ENCODE assay signal across 7 cellular contexts in the genomic region with DNA sequence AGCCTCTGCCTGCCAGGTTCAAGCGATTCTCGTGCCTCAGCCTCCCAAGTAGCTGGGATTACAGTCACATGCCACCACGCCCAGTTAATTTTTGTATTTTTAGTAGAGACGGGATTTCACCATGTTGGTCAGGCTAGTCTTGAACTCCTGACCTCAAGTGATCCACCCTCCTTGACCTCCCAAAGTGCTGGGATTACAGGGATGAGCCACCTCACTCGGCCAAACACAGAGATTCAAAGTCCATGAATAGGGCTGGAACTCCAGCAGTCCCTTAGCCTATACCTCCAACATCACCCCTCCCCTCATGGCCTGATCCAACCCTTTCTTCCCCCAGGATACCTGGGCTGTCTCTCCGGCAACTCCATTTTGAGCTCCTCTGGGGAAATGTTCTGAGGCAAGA. TPM values are rescaled to one million over a fixed set of nuclear protein-coding genes. Genes with fewer than 3 reads are reported as not detected.
DNase-seq lines count a peak whose midpoint lies in the region; ATAC-seq and TF ChIP-seq lines count a peak whose summit lies in the region.
"Not testable (repeated sequence)": the region's sequence is repeated elsewhere in the genome, so short reads cannot be mapped to it uniquely, and the experiment has no call there.
"Had no signal": no experiment of that assay in that cellular context is flagged by ENCODE, and none has a peak within 500 bp of the region (broad histone marks: within the 10 kb centered on the region; RNA-seq: fewer than 3 reads in every experiment).

No MANE protein-coding gene starts in this region.

- peak overlapping the region in 1 of 2 experiments; percentile 12; a peak in 1 of 4 replicates for H3K4me3 ChIP-seq in DND-41 (ENCODE audit: low read depth in 1 of 2, low read length in 2 of 2)

- H3K27me3 Mint-ChIP-seq in activated B cell treated with CpG ODN at 0.5 μM for 24 hours; activated T-cell treated with anti-CD3 and anti-CD28 coated beads, Interleukin-2, amount 50 U/mL, for 72 hours (ENCODE audit: low read depth); activated naive CD8-positive, alpha-beta T cell treated with anti-CD3 and anti-CD28 coated beads, Interleukin-2, amount 10 ng/mL, durations not matched to agents 7 days and 5 days; naive B cell: not testable (repeated sequence)

- H3K4me1 ChIP-seq in DND-41 (ENCODE audit: insufficient read depth, low read length) = peaks cover 35% of the 10 kb centered on the region

- peaks cover 57% of the 10 kb centered on the region for H3K36me3 ChIP-seq in DND-41 (ENCODE audit: insufficient read depth, low read length)

- H4K20me1 ChIP-seq in DND-41 (ENCODE audit: insufficient read depth, low read length) = peaks cover 27% of the 10 kb centered on the region

- not testable (repeated sequence) for H3K9me3 Mint-ChIP-seq in activated B cell treated with CpG ODN at 0.5 μM for 24 hours; activated T-cell treated with anti-CD3 and anti-CD28 coated beads, Interleukin-2, amount 50 U/mL, for 72 hours; activated naive CD8-positive, alpha-beta T cell treated with anti-CD3 and anti-CD28 coated beads, Interleukin-2, amount 10 ng/mL, durations not matched to agents 7 days and 5 days; naive B cell

- H3K27ac Mint-ChIP-seq in activated B cell treated with CpG ODN at 0.5 μM for 24 hours (peak overlapping the region; percentile 46), naive B cell (peak overlapping the region in 5 of 6 donors; percentile 37 to 86 (median 63))
- H3K27ac Mint-ChIP-seq in activated T-cell treated with anti-CD3 and anti-CD28 coated beads, Interleukin-2, amount 50 U/mL, for 72 hours = peak overlapping the region; percentile 7
- H3K27ac Mint-ChIP-seq in activated naive CD8-positive, alpha-beta T cell treated with anti-CD3 and anti-CD28 coated beads, Interleukin-2, amount 10 ng/mL, durations not matched to agents 7 days and 5 days = not testable (repeated sequence)

- intact Hi-C loops in activated B cell treated with CpG ODN at 0.5 μM for 24 hours (cut with micrococcal nuclease) = not testable (repeated sequence)

- DNase-seq in 8988T = peak; percentile 48
- DNase-seq in DND-41; activated B cell treated with CpG ODN at 0.5 μM for 24 hours; activated T-cell treated with anti-CD3 and anti-CD28 coated beads, Interleukin-2, amount 50 U/mL, for 72 hours; activated naive CD8-positive, alpha-beta T cell treated with anti-CD3 and anti-CD28 coated beads, Interleukin-2, amount 10 ng/mL, durations not matched to agents 7 days and 5 days; naive B cell: not testable (repeated sequence)

- 0 out of 2 replicates have a peak overlapping the region, but pooled peaks have one; percentile 9 for H3K9ac ChIP-seq in DND-41 (ENCODE audit: low read depth, low read length)

- H3K27me3 ChIP-seq in DND-41 (ENCODE audit: insufficient read depth, low read length, poor library complexity) = not testable (repeated sequence)

- peak overlapping the region; percentile 41 for H3K27ac ChIP-seq in DND-41 (ENCODE audit: low read length)

- not testable (repeated sequence) for H3K9me3 ChIP-seq in DND-41 (ENCODE audit: insufficient read depth, low read length, severe bottlenecking)

- TF ChIP-seq CTCF in DND-41 (IDR thresholded peaks at IDR 0.05; ENCODE audit: borderline replicate concordance, extremely low read depth, low read length, poor library complexity, severe bottlenecking); activated B cell treated with CpG ODN at 0.5 μM for 24 hours (IDR thresholded peaks at IDR 0.05): not testable (repeated sequence)

- CTCF ChIA-PET in activated B cell treated with CpG ODN at 0.5 μM for 24 hours (lab: Charles Lee) = interaction anchor here (1.5 kb wide), 1 partner anchor 210 kb away, joined by 5 read pairs; no protein-coding TSS in a partner anchor

- not testable (repeated sequence) for ATAC-seq in DND-41 (ENCODE audit: insufficient read depth, low read depth); activated B cell treated with CpG ODN at 0.5 μM for 24 hours (ENCODE audit: low read depth); activated T-cell treated with anti-CD3 and anti-CD28 coated beads, Interleukin-2, amount 50 U/mL, for 72 hours (replicated peaks in 1 of 2); activated naive CD8-positive, alpha-beta T cell treated with anti-CD3 and anti-CD28 coated beads, Interleukin-2, amount 10 ng/mL, durations not matched to agents 7 days and 5 days (ENCODE audit: low read depth); naive B cell (ENCODE audit: low read depth in 2 of 2)

- peak overlapping the region; percentile 50 for H3K4me2 ChIP-seq in DND-41 (ENCODE audit: insufficient read depth, low read length)

- POLR2A ChIA-PET in activated B cell treated with CpG ODN at 0.5 μM for 24 hours (lab: Charles Lee) = interaction anchor here (0.7 to 1.5 kb wide), 5 partner anchors 9 to 245 kb away, joined by 3 to 10 read pairs (median 4); partner anchors contain the start of genes PLEKHG2, RPS16 and SAMD4B
- POLR2A ChIA-PET in activated naive CD8-positive, alpha-beta T cell treated with anti-CD3 and anti-CD28 coated beads, Interleukin-2, amount 10 ng/mL, durations not matched to agents 7 days and 5 days (lab: Charles Lee) = interaction anchor here (1.1 kb wide), 1 partner anchor 9 kb away, joined by 3 read pairs; the partner anchor contains the start of gene SAMD4B

- H3K4me3 Mint-ChIP-seq in activated B cell treated with CpG ODN at 0.5 μM for 24 hours = not testable (repeated sequence)
- peak overlapping the region; percentile 39 to 64 for H3K4me3 Mint-ChIP-seq in activated T-cell treated with anti-CD3 and anti-CD28 coated beads, Interleukin-2, amount 50 U/mL, for 72 hours
- peak overlapping the region; percentile 60 for H3K4me3 Mint-ChIP-seq in activated naive CD8-positive, alpha-beta T cell treated with anti-CD3 and anti-CD28 coated beads, Interleukin-2, amount 10 ng/mL, durations not matched to agents 7 days and 5 days
- peak overlapping the region in 6 of 8 donors; percentile 8 to 98 (median 45) for H3K4me3 Mint-ChIP-seq in naive B cell

- H2AFZ ChIP-seq in DND-41 (ENCODE audit: low read depth, low read length) = not testable (repeated sequence)

- H3K36me3 Mint-ChIP-seq in activated B cell treated with CpG ODN at 0.5 μM for 24 hours (ENCODE audit: low read depth) (peaks cover 44% of the 10 kb centered on the region), naive B cell (peaks cover 0 to 11% of the 10 kb centered on the region in 2 donors)
- peaks cover 10 to 25% of the 10 kb centered on the region in 2 donors for H3K36me3 Mint-ChIP-seq in activated T-cell treated with anti-CD3 and anti-CD28 coated beads, Interleukin-2, amount 50 U/mL, for 72 hours (ENCODE audit: insufficient read depth in 2 of 2)
- peaks cover 31% of the 10 kb centered on the region for H3K36me3 Mint-ChIP-seq in activated naive CD8-positive, alpha-beta T cell treated with anti-CD3 and anti-CD28 coated beads, Interleukin-2, amount 10 ng/mL, durations not matched to agents 7 days and 5 days

- peaks cover 55% of the 10 kb centered on the region for H3K79me2 ChIP-seq in DND-41 (ENCODE audit: insufficient read depth, low read length)

- H3K4me1 Mint-ChIP-seq in activated B cell treated with CpG ODN at 0.5 μM for 24 hours (peaks cover 60% of the 10 kb centered on the region), naive B cell (peaks cover 40 to 80% (median 64%) of the 10 kb centered on the region in 3 donors)
- peaks cover 76% of the 10 kb centered on the region for H3K4me1 Mint-ChIP-seq in activated T-cell treated with anti-CD3 and anti-CD28 coated beads, Interleukin-2, amount 50 U/mL, for 72 hours (ENCODE audit: low read depth)
- H3K4me1 Mint-ChIP-seq in activated naive CD8-positive, alpha-beta T cell treated with anti-CD3 and anti-CD28 coated beads, Interleukin-2, amount 10 ng/mL, durations not matched to agents 7 days and 5 days = peaks cover 42% of the 10 kb centered on the region

RNA-seq across cellular contexts. Expression of gene GMFG, which starts 3.1 kb away (rescaled TPM):
- total RNA-seq in activated B cell treated with CpG ODN at 0.5 μM for 24 hours = 149 and 168 TPM in 2 replicates
- 100 to 1,000 TPM; 351 to 353 TPM for total RNA-seq in activated T-cell treated with anti-CD3 and anti-CD28 coated beads, Interleukin-2, amount 50 U/mL, for 72 hours
- 100 to 1,000 TPM; 428 to 433 TPM for total RNA-seq in activated naive CD8-positive, alpha-beta T cell treated with anti-CD3 and anti-CD28 coated beads, Interleukin-2, amount 10 ng/mL, durations not matched to agents 7 days and 5 days
- polyA plus RNA-seq in naive B cell (ENCODE audit: low read depth in 6 of 6) = 1,000 to 10,000 TPM in 1 of 6 donors, 100 to 1,000 TPM in 5; 750 to 1,029 (median 856) TPM
- total RNA-seq: H9 had no signal

RNA-seq across cellular contexts. Expression of gene SAMD4B, which starts 9.5 kb away (rescaled TPM):
- 53.0 and 60.7 TPM in 2 replicates for total RNA-seq in activated B cell treated with CpG ODN at 0.5 μM for 24 hours
- total RNA-seq in activated T-cell treated with anti-CD3 and anti-CD28 coated beads, Interleukin-2, amount 50 U/mL, for 72 hours = 10 to 100 TPM; 59.6 to 63.6 TPM
- total RNA-seq in activated naive CD8-positive, alpha-beta T cell treated with anti-CD3 and anti-CD28 coated beads, Interleukin-2, amount 10 ng/mL, durations not matched to agents 7 days and 5 days = 10 to 100 TPM; 47.8 to 51.3 TPM
- 10 to 100 TPM in 3 of 6 donors, 1 to 10 TPM in 3; 6.2 to 20.5 (median 9.7) TPM for polyA plus RNA-seq in naive B cell (ENCODE audit: low read depth in 6 of 6)

RNA-seq across cellular contexts. Expression of gene LRFN1, which starts 12.1 kb away (rescaled TPM):
- 0.58 and 0.71 TPM in 2 replicates for total RNA-seq in activated B cell treated with CpG ODN at 0.5 μM for 24 hours
- total RNA-seq in activated T-cell treated with anti-CD3 and anti-CD28 coated beads, Interleukin-2, amount 50 U/mL, for 72 hours = 1 to 10 TPM; 4.5 to 6.7 TPM
- total RNA-seq in activated naive CD8-positive, alpha-beta T cell treated with anti-CD3 and anti-CD28 coated beads, Interleukin-2, amount 10 ng/mL, durations not matched to agents 7 days and 5 days = 1 to 10 TPM; 9.2 to 9.4 TPM
- polyA plus RNA-seq in naive B cell (ENCODE audit: low read depth in 6 of 6) = 1 to 10 TPM in 5 of 6 donors, not detected in 1; 1.0 to 2.2 (median 1.6) TPM

RNA-seq across cellular contexts. Expression of gene IFNL1, which starts 36.5 kb away (rescaled TPM):
- total RNA-seq in activated B cell treated with CpG ODN at 0.5 μM for 24 hours = not detected in 2 replicates
- 1 to 10 TPM in 1 of 2 donors, under 1 TPM in 1; 0.29 to 1.7 TPM for total RNA-seq in activated T-cell treated with anti-CD3 and anti-CD28 coated beads, Interleukin-2, amount 50 U/mL, for 72 hours
- not detected for total RNA-seq in activated naive CD8-positive, alpha-beta T cell treated with anti-CD3 and anti-CD28 coated beads, Interleukin-2, amount 10 ng/mL, durations not matched to agents 7 days and 5 days
- polyA plus RNA-seq in naive B cell (ENCODE audit: low read depth in 6 of 6) = not detected
- total RNA-seq: H9 had no signal

RNA-seq across cellular contexts. Expression of gene PAF1, which starts 58.2 kb away (rescaled TPM):
- 50.3 and 52.4 TPM in 2 replicates for total RNA-seq in activated B cell treated with CpG ODN at 0.5 μM for 24 hours
- total RNA-seq in activated T-cell treated with anti-CD3 and anti-CD28 coated beads, Interleukin-2, amount 50 U/mL, for 72 hours = 10 to 100 TPM; 52.0 TPM
- 10 to 100 TPM; 40.7 to 47.0 TPM for total RNA-seq in activated naive CD8-positive, alpha-beta T cell treated with anti-CD3 and anti-CD28 coated beads, Interleukin-2, amount 10 ng/mL, durations not matched to agents 7 days and 5 days
- polyA plus RNA-seq in naive B cell (ENCODE audit: low read depth in 6 of 6) = 10 to 100 TPM; 11.6 to 62.4 (median 41.0) TPM
